22 cellular contexts compared by ENCODE assay signal in genomic region chr6:131215212-131215611, GRCh38.
DNase-seq lines count a peak whose midpoint lies in the region; ATAC-seq and FAIRE-seq lines count a peak whose summit lies in the region.
"Had no signal": no experiment of that assay in that cellular context is flagged by ENCODE, and none has a peak within 500 bp of the region (broad histone marks: within the 10 kb centered on the region; RNA-seq: fewer than 3 reads in every experiment).

No MANE protein-coding gene starts in this region.

- intact Hi-C loops in Right ventricle myocardium inferior (cut with DNase I): no loop called here
- intact Hi-C loops in cardiac septum (cut with DNase I): no loop called here
- intact Hi-C loops in right cardiac atrium (cut with DNase I): no loop called here

- H3K4me1 ChIP-seq in right cardiac atrium (ENCODE audit: control insufficient read depth, insufficient read depth, low read length): peaks cover 7% of the 10 kb centered on the region
- H3K4me1 ChIP-seq: BE2C had no signal

- no peak overlapping the region for H3K27ac ChIP-seq in right cardiac atrium (ENCODE audit: low read length)

- no peaks in the 10 kb centered on the region for H3K9me3 ChIP-seq in right cardiac atrium (ENCODE audit: control insufficient read depth, low read length)
- H3K9me3 ChIP-seq: BE2C had no signal

- peak; percentile 23 for FAIRE-seq in urothelium cell line (lab: Jason Lieb, UNC)
- FAIRE-seq: GM12878, GM19239, HepG2 had no signal

- no peak overlapping the region for H3K4me3 ChIP-seq in right cardiac atrium (ENCODE audit: low read length)
- H3K4me3 ChIP-seq: GM12878 had no signal

- H3K27me3 ChIP-seq in right cardiac atrium (ENCODE audit: control insufficient read depth, insufficient read depth): no peaks in the 10 kb centered on the region
- H3K27me3 ChIP-seq: BE2C had no signal

- ATAC-seq in Right ventricle myocardium inferior: peak; percentile 50
- ATAC-seq in right cardiac atrium: peak; percentile 48
- no peak for ATAC-seq in HG02588 (IDR thresholded peaks at IDR 0.05; ENCODE audit: unreplicated experiment)
- ATAC-seq: GM12878, HepG2 had no signal

- WGBS in right cardiac atrium: 77% methylated on average over 5 of the region's 5 CpGs

- DNase-seq in Right ventricle myocardium inferior (ENCODE audit: missing footprints) (no peak), cardiac septum (ENCODE audit: low spot score) (no peak), amniotic epithelial cell (ENCODE audit: low read depth) (peak; percentile 21), right cardiac atrium (peak in 1 of 3 donors; percentile 50), urothelium cell line (ENCODE audit: low spot score) (no peak), SHP77 (lab: John Stamatoyannopoulos, UW) (no peak), DMS79 treated with DMSO at 0.1 percent for 48 hours (lab: John Stamatoyannopoulos, UW) (no peak)
- DNase-seq: BE2C; CD4-positive, alpha-beta memory T cell; DMS153; EL; KBM-7; NCI-H1694 treated with DMSO at 0.1 percent for 48 hours; NCI-H2107; NCI-H226; NCI-H524; NCI-H82; OCI-M1 had no signal
